Comparison of ENCODE assay signal across 27 cellular contexts in the genomic region with DNA sequence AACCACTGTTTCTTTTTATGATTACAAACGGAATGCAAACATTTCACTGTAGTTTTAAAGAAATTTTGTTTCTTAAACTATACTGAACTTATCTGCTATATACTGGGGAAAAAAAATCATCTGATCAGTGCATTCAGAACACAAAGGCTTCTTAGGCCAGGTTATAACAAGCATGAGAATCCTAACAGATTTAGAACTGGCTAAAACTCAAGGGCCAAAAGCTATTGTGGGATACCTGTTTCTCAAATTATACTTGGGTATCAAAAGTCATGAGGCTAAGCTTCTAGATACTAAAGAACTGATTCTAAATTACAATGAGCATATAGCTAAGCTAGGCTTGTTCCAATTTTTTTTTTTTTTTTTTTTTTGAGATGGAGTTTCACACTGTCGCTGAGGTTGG. TPM values are rescaled to one million over a fixed set of nuclear protein-coding genes. Genes with fewer than 3 reads are reported as not detected.
A peak's percentile ranks its signal among the peaks of the same experiment; 100 is the strongest.
DNase-seq lines count a peak whose midpoint lies in the region; ATAC-seq and TF ChIP-seq lines count a peak whose summit lies in the region.
"Had no signal": no experiment of that assay in that cellular context is flagged by ENCODE, and none has a peak within 500 bp of the region (broad histone marks: within the 10 kb centered on the region; RNA-seq: fewer than 3 reads in every experiment).

No MANE protein-coding gene starts in this region.

- peaks cover 2 to 6% (median 5%) of the 10 kb centered on the region in 3 donors for H3K4me1 ChIP-seq in skeletal muscle tissue (ENCODE audit: control insufficient read depth in 3 of 3, insufficient read depth in 3 of 3, low read length in 3 of 3)
- H3K4me1 ChIP-seq: A549; BLaER1 treated with 17β-estradiol and CSF1 and Interleukin-3, amounts not matched to agents 10 nM and 100 nM; Caco-2 had no signal

- peaks cover 8% of the 10 kb centered on the region for H3K36me3 Mint-ChIP-seq in activated naive CD8-positive, alpha-beta T cell
- peaks cover 55% of the 10 kb centered on the region for H3K36me3 Mint-ChIP-seq in activated naive CD8-positive, alpha-beta T cell treated with anti-CD3 and anti-CD28 coated beads, Interleukin-2, amount 50 U/mL, for 24 hours (ENCODE audit: low read depth)
- peaks cover 32% of the 10 kb centered on the region for H3K36me3 Mint-ChIP-seq in chondrocyte (ENCODE audit: low read depth)
- H3K36me3 Mint-ChIP-seq in CD4-positive, alpha-beta T cell (ENCODE audit: low read depth) = peaks cover 88% of the 10 kb centered on the region
- H3K36me3 Mint-ChIP-seq: IgD-negative memory B cell had no signal

- H3K27ac Mint-ChIP-seq in activated naive CD8-positive, alpha-beta T cell = peak overlapping the region; percentile 46
- no peak overlapping the region for H3K27ac Mint-ChIP-seq in activated naive CD8-positive, alpha-beta T cell treated with anti-CD3 and anti-CD28 coated beads, Interleukin-2, amount 50 U/mL, for 24 hours
- peak overlapping the region; percentile 5 for H3K27ac Mint-ChIP-seq in chondrocyte (ENCODE audit: unreplicated experiment)
- no peak overlapping the region for H3K27ac Mint-ChIP-seq in CD4-positive, alpha-beta T cell
- H3K27ac Mint-ChIP-seq: IgD-negative memory B cell had no signal

- H3K27ac ChIP-seq in VCaP (peak overlapping the region; percentile 73; the same call in 1 of the 2 replicates), skeletal muscle tissue (ENCODE audit: low read depth, low read length) (peak overlapping the region; percentile 2)
- no peak overlapping the region for H3K27ac ChIP-seq in CD4-positive, alpha-beta T cell (ENCODE audit: low read depth, low read length)
- H3K27ac ChIP-seq: A549; BLaER1 treated with 17β-estradiol and CSF1 and Interleukin-3, amounts not matched to agents 10 nM and 100 nM; KMS-11 had no signal

- no peaks in the 10 kb centered on the region for H3K9me3 ChIP-seq in skeletal muscle tissue (ENCODE audit: control insufficient read depth in 3 of 3, low read length in 3 of 3)
- H3K9me3 ChIP-seq in CD4-positive, alpha-beta T cell (ENCODE audit: control insufficient read depth, low read length) = no peaks in the 10 kb centered on the region
- no peaks in the 10 kb centered on the region for H3K9me3 ChIP-seq in MG63
- H3K9me3 ChIP-seq: A549; BLaER1 treated with 17β-estradiol and CSF1 and Interleukin-3, amounts not matched to agents 10 nM and 100 nM; Caco-2 had no signal

- intact Hi-C loops in CD4-positive, alpha-beta T cell (cut with DNase I, micrococcal nuclease) = no loop called here

- ATAC-seq in activated naive CD8-positive, alpha-beta T cell treated with anti-CD3 and anti-CD28 coated beads, Interleukin-2, amount 50 U/mL, for 24 hours = no peak
- no peak for ATAC-seq in CD4-positive, alpha-beta T cell (ENCODE audit: poor library complexity)
- ATAC-seq: A549 had no signal

- no peak overlapping the region for H3K4me3 Mint-ChIP-seq in activated naive CD8-positive, alpha-beta T cell
- no peak overlapping the region for H3K4me3 Mint-ChIP-seq in activated naive CD8-positive, alpha-beta T cell treated with anti-CD3 and anti-CD28 coated beads, Interleukin-2, amount 50 U/mL, for 24 hours
- no peak overlapping the region for H3K4me3 Mint-ChIP-seq in chondrocyte (ENCODE audit: unreplicated experiment)
- H3K4me3 Mint-ChIP-seq in CD4-positive, alpha-beta T cell = no peak overlapping the region
- H3K4me3 Mint-ChIP-seq: CD4-positive, alpha-beta memory T cell; IgD-negative memory B cell had no signal

- H3K27me3 ChIP-seq in skeletal muscle tissue (ENCODE audit: control insufficient read depth in 3 of 3, insufficient read depth in 3 of 3, low read length in 3 of 3) (no peaks in the 10 kb centered on the region), MG63 (no peaks in the 10 kb centered on the region)
- no peaks in the 10 kb centered on the region for H3K27me3 ChIP-seq in CD4-positive, alpha-beta T cell (ENCODE audit: control insufficient read depth, insufficient read depth, low read length)
- H3K27me3 ChIP-seq: BLaER1 treated with 17β-estradiol and CSF1 and Interleukin-3, amounts not matched to agents 10 nM and 100 nM had no signal

- H3K27me3 Mint-ChIP-seq in activated naive CD8-positive, alpha-beta T cell = no peaks in the 10 kb centered on the region
- no peaks in the 10 kb centered on the region for H3K27me3 Mint-ChIP-seq in activated naive CD8-positive, alpha-beta T cell treated with anti-CD3 and anti-CD28 coated beads, Interleukin-2, amount 50 U/mL, for 24 hours
- no peaks in the 10 kb centered on the region for H3K27me3 Mint-ChIP-seq in chondrocyte (ENCODE audit: low read depth)
- no peaks in the 10 kb centered on the region for H3K27me3 Mint-ChIP-seq in CD4-positive, alpha-beta T cell
- H3K27me3 Mint-ChIP-seq: CD4-positive, alpha-beta memory T cell; IgD-negative memory B cell had no signal

- no peaks in the 10 kb centered on the region for H3K9me3 Mint-ChIP-seq in activated naive CD8-positive, alpha-beta T cell (ENCODE audit: low read depth)
- no peaks in the 10 kb centered on the region for H3K9me3 Mint-ChIP-seq in activated naive CD8-positive, alpha-beta T cell treated with anti-CD3 and anti-CD28 coated beads, Interleukin-2, amount 50 U/mL, for 24 hours
- H3K9me3 Mint-ChIP-seq in chondrocyte (ENCODE audit: low read depth) = no peaks in the 10 kb centered on the region
- no peaks in the 10 kb centered on the region for H3K9me3 Mint-ChIP-seq in CD4-positive, alpha-beta T cell
- H3K9me3 Mint-ChIP-seq: IgD-negative memory B cell had no signal

- no peak overlapping the region for H3K9ac ChIP-seq in skeletal muscle tissue (ENCODE audit: low read depth in 1 of 3, low read length in 3 of 3)
- H3K9ac ChIP-seq: BLaER1 treated with 17β-estradiol and CSF1 and Interleukin-3, amounts not matched to agents 10 nM and 100 nM; KMS-11 had no signal

- peaks cover 2% of the 10 kb centered on the region for H3K4me1 Mint-ChIP-seq in activated naive CD8-positive, alpha-beta T cell (ENCODE audit: low read depth)
- H3K4me1 Mint-ChIP-seq in activated naive CD8-positive, alpha-beta T cell treated with anti-CD3 and anti-CD28 coated beads, Interleukin-2, amount 50 U/mL, for 24 hours = no peaks in the 10 kb centered on the region
- no peaks in the 10 kb centered on the region for H3K4me1 Mint-ChIP-seq in chondrocyte (ENCODE audit: low read depth)
- H3K4me1 Mint-ChIP-seq in CD4-positive, alpha-beta T cell (ENCODE audit: low read depth) = no peaks in the 10 kb centered on the region
- H3K4me1 Mint-ChIP-seq: IgD-negative memory B cell had no signal

- no peak for TF ChIP-seq CTCF in VCaP (conservative IDR thresholded peaks at IDR 0.05)
- TF ChIP-seq CTCF in chondrocyte (IDR thresholded peaks at IDR 0.05) = no peak
- no peak for TF ChIP-seq CTCF in CD4-positive, alpha-beta T cell (IDR thresholded peaks at IDR 0.05)

- no peak for DNase-seq in activated naive CD8-positive, alpha-beta T cell treated with anti-CD3 and anti-CD28 coated beads, Interleukin-2, amount 50 U/mL, for 24 hours
- DNase-seq in chondrocyte (ENCODE audit: low spot score) = no peak
- DNase-seq in CD4-positive, alpha-beta T cell = no peak
- DNase-seq in MG63 = no peak
- DNase-seq: AML-193; Caco-2; CD4-positive, alpha-beta memory T cell; GOT3; HCEC 1CT; NCI-H1048; NCI-H1417; NCI-H1694 treated with DMSO at 0.1 percent for 48 hours; NCI-H2081; NCI-H2171; NCI-H226; NCI-H510A; NCI-H69; RPMI8226; SHP77 had no signal

- CTCF ChIA-PET in CD4-positive, alpha-beta T cell (lab: Charles Lee) = interaction anchor here (0.6 to 1.7 kb wide), 2 partner anchors 108 to 217 kb away, joined by 3 read pairs; a partner anchor contains a TSS

- peaks cover 22 to 50% (median 45%) of the 10 kb centered on the region in 3 donors for H3K36me3 ChIP-seq in skeletal muscle tissue (ENCODE audit: control insufficient read depth in 3 of 3, insufficient read depth in 3 of 3, low read length in 3 of 3)
- H3K36me3 ChIP-seq in MG63 = peaks cover 50% of the 10 kb centered on the region

- H3K4me3 ChIP-seq in skeletal muscle tissue (ENCODE audit: low read length in 3 of 3) (no peak overlapping the region), MG63 (no peak overlapping the region)
- H3K4me3 ChIP-seq: A549; BLaER1 treated with 17β-estradiol and CSF1 and Interleukin-3, amounts not matched to agents 10 nM and 100 nM had no signal

- POLR2A ChIA-PET in CD4-positive, alpha-beta T cell (lab: Charles Lee) = no interaction called here

RNA-seq across cellular contexts. Expression of a gene that starts 29.7 kb away (rescaled TPM):
- total RNA-seq in chondrocyte = 0.75 to 1.2 TPM (median 0.79 TPM) in 3 replicates
- 0.52 TPM for total RNA-seq in skeletal muscle tissue
- total RNA-seq in CD4-positive, alpha-beta T cell = under 1 TPM; 0.33 to 0.39 TPM
- 0.72 TPM in 1 of 2 replicates, not detected in the other for total RNA-seq in MG63 (2014; rRNA removed; shearing (Covaris generic); ENCODE audit: low replicate concordance)

RNA-seq across cellular contexts. Expression of a gene that starts 56.0 kb away (rescaled TPM):
- total RNA-seq in chondrocyte (not detected in 3 replicates), skeletal muscle tissue (2.1 TPM)
- total RNA-seq in CD4-positive, alpha-beta T cell = not detected
- total RNA-seq in MG63 (2014; rRNA removed; shearing (Covaris generic); ENCODE audit: low replicate concordance) = not detected in 2 replicates
- total RNA-seq: Caco-2; CD4-positive, alpha-beta memory T cell; SK-MEL-5 had no signal

RNA-seq across cellular contexts. Expression of a gene that starts 59.1 kb away (rescaled TPM):
- total RNA-seq in chondrocyte (0.44 to 0.72 TPM (median 0.67 TPM) in 3 replicates), skeletal muscle tissue (0.52 TPM)
- total RNA-seq in CD4-positive, alpha-beta T cell = not detected
- total RNA-seq in MG63 (2014; rRNA removed; shearing (Covaris generic); ENCODE audit: low replicate concordance) = not detected in 2 replicates
- total RNA-seq: CD4-positive, alpha-beta memory T cell; SK-MEL-5 had no signal

Comparison
In these comparisons a context has a peak if more than half of its experiments do, and no peak if none do; other contexts are left out.
1. H3K27ac Mint-ChIP-seq: peak in activated naive CD8-positive, alpha-beta T cell (single experiment) and chondrocyte (single experiment); none in activated naive CD8-positive, alpha-beta T cell treated with anti-CD3 and anti-CD28 coated beads, Interleukin-2, amount 50 U/mL, for 24 hours (single experiment) and CD4-positive, alpha-beta T cell (single experiment).